Comparison of ENCODE assay signal across 35 cellular contexts in genomic region chr15:29275855-29276254, GRCh38.
"Had no signal": no experiment of that assay in that cellular context is flagged by ENCODE, and none has a peak within 500 bp of the region (broad histone marks: within the 10 kb centered on the region; RNA-seq: fewer than 3 reads in every experiment).

No MANE protein-coding gene starts in this region.

- H3K4me3 ChIP-seq: MG63 had no signal

- H3K27ac ChIP-seq: KMS-11 had no signal

- H3K9me3 ChIP-seq: MG63 had no signal

- DNase-seq: Karpas-422, Kasumi-1, KG1, MG63, MM.1S, MV-4-11, NCI-H1048, NCI-H1092, NCI-H1092 treated with DMSO at 0.1 percent for 48 hours, NCI-H1105, NCI-H1105 treated with DMSO at 0.1 percent for 48 hours, NCI-H1417, NCI-H1417 treated with DMSO at 0.1 percent for 48 hours, NCI-H1436, NCI-H1436 treated with DMSO at 0.1 percent for 48 hours, NCI-H146, NCI-H1694, NCI-H1694 treated with DMSO at 0.1 percent for 48 hours, NCI-H187, NCI-H187 treated with DMSO at 0.1 percent for 48 hours, NCI-H1930, NCI-H2029, NCI-H2029 treated with DMSO at 0.1 percent for 48 hours, NCI-H2081, NCI-H2081 treated with DMSO at 0.1 percent for 48 hours, NCI-H2107, NCI-H2171, NCI-H2171 treated with DMSO at 0.1 percent for 48 hours, NCI-H2227 treated with DMSO at 0.1 percent for 48 hours, NCI-H226, NCI-H345, NCI-H446, NCI-H446 treated with DMSO at 0.1 percent for 48 hours, NCI-H510A had no signal

- H3K27me3 ChIP-seq: MG63 had no signal

- H3K36me3 ChIP-seq: MG63 had no signal
